In the genomic region with DNA sequence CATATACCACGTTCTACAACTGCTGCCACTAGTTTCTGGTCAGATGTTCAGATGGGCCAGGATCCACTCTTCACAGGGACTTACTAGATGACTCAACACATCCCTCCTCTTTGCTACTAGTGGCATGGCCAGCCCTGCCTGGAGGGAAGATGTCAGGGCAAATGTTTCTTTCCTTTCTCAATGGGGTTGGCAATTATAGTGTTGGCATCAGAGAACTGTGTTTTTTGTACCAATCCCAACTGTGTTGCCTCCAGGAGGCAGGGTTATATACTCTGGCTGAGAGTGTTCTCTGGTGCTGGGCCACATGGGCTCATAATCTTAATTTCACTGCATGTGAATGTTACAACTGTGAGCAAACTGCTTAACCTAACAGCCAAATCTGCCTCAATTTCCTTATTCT, we compare ENCODE assay signal across 23 cellular contexts.
A peak's percentile ranks its signal among the peaks of the same experiment; 100 is the strongest.
DNase-seq lines count a peak whose midpoint lies in the region; ATAC-seq and TF ChIP-seq lines count a peak whose summit lies in the region.
"Had no signal": no experiment of that assay in that cellular context is flagged by ENCODE, and none has a peak within 500 bp of the region (broad histone marks: within the 10 kb centered on the region; RNA-seq: fewer than 3 reads in every experiment).

No MANE protein-coding gene starts in this region.

- H3K4me1 Mint-ChIP-seq in H9: peaks cover 6 to 7% of the 10 kb centered on the region in 2 experiments

- H3K36me3 ChIP-seq in OCI-LY1 (ENCODE audit: insufficient read depth, low read length) (no peaks in the 10 kb centered on the region), mammary epithelial cell (ENCODE audit: insufficient read depth, low read length) (no peaks in the 10 kb centered on the region)
- H3K36me3 ChIP-seq: BLaER1 treated with 17β-estradiol and CSF1 and Interleukin-3, amounts not matched to agents 10 nM and 100 nM had no signal

- H4K5ac ChIP-seq in H9 (ENCODE audit: insufficient read length, low read depth, low read length): no peak overlapping the region

- dilution Hi-C loops in mammary epithelial cell (cut with HindIII; ENCODE audit: low sequenced_read_pairs): no loop called here

- no peak overlapping the region for H3T11ph ChIP-seq in H9 (ENCODE audit: low read length)

- H4K8ac ChIP-seq in H9 (replicated peaks; ENCODE audit: insufficient read length, low read depth, low read length): no peak overlapping the region

- no peak overlapping the region for H2BK15ac ChIP-seq in H9 (ENCODE audit: low read depth, low read length)

- H3K27ac ChIP-seq in OCI-LY1 (ENCODE audit: low read depth, low read length, poor library complexity, severe bottlenecking) (no peak overlapping the region), mammary epithelial cell (ENCODE audit: insufficient read depth, low read depth, low read length) (no peak overlapping the region), H9 (ENCODE audit: insufficient read length, low read depth, low read length) (no peak overlapping the region)
- H3K27ac ChIP-seq: BLaER1 treated with 17β-estradiol and CSF1 and Interleukin-3, amounts not matched to agents 10 nM and 100 nM; SK-N-MC had no signal

- no peak overlapping the region for H3K14ac ChIP-seq in H9 (ENCODE audit: insufficient read depth, low read length)

- no peak overlapping the region for H3K18ac ChIP-seq in H9 (ENCODE audit: insufficient read length, low read depth, low read length)

- ATAC-seq in sciatic nerve (peak; percentile 45), GM21528 (IDR thresholded peaks at IDR 0.05; ENCODE audit: low FRiP score, unreplicated experiment) (no peak)
- ATAC-seq: CD8-positive, alpha-beta T cell had no signal

- H2AK5ac ChIP-seq in H9 (ENCODE audit: insufficient read length, low read length): no peak overlapping the region

- H3K27me3 ChIP-seq in OCI-LY1 (ENCODE audit: insufficient read depth, low read length): 0 out of 2 replicates have a peak, but pooled peaks cover 5% of the 10 kb centered on the region
- H3K27me3 ChIP-seq in mammary epithelial cell (ENCODE audit: insufficient read depth, low read length): peaks cover 2% of the 10 kb centered on the region
- H3K27me3 ChIP-seq in H9 (ENCODE audit: insufficient read depth, low read length): no peaks in the 10 kb centered on the region
- H3K27me3 ChIP-seq: BLaER1 treated with 17β-estradiol and CSF1 and Interleukin-3, amounts not matched to agents 10 nM and 100 nM had no signal

- intact Hi-C loops in mammary epithelial cell (cut with micrococcal nuclease): no loop called here
- intact Hi-C loops in sciatic nerve (cut with DNase I): no loop called here

- H3K23ac ChIP-seq in H9 (ENCODE audit: insufficient read length, low read depth, low read length): no peak overlapping the region

- no peaks in the 10 kb centered on the region for H3K23me2 ChIP-seq in H9 (ENCODE audit: insufficient read length, low read depth, low read length, poor library complexity, severe bottlenecking)

- H3K9me2 ChIP-seq in OCI-LY1 (ENCODE audit: low read depth, low read length): no peaks in the 10 kb centered on the region

- H3K56ac ChIP-seq in H9 (ENCODE audit: insufficient read length, low read depth, low read length): no peak overlapping the region

- H4K20me1 ChIP-seq in OCI-LY1 (ENCODE audit: insufficient read depth, low read length): no peaks in the 10 kb centered on the region
- H4K20me1 ChIP-seq in mammary epithelial cell (ENCODE audit: insufficient read depth, low read length): no peaks in the 10 kb centered on the region
- H4K20me1 ChIP-seq in H9 (ENCODE audit: control insufficient read depth, insufficient read depth, insufficient read length): no peaks in the 10 kb centered on the region
- H4K20me1 ChIP-seq: BLaER1 treated with 17β-estradiol and CSF1 and Interleukin-3, amounts not matched to agents 10 nM and 100 nM had no signal

- H2AFZ ChIP-seq in OCI-LY1 (ENCODE audit: low read length): no peak overlapping the region
- peak overlapping the region; percentile 65 for H2AFZ ChIP-seq in mammary epithelial cell (ENCODE audit: low read depth, low read length)
- no peak overlapping the region for H2AFZ ChIP-seq in H9 (ENCODE audit: low read length)

- H3K9me3 Mint-ChIP-seq in H9: no peaks in the 10 kb centered on the region
- H3K9me3 Mint-ChIP-seq: CD8-positive, alpha-beta T cell; HFFc6 had no signal

- H3K4me3 ChIP-seq in HFF-Myc (replicated peaks; ENCODE audit: low read depth, low read length): no peak overlapping the region
- H3K4me3 ChIP-seq in OCI-LY1 (ENCODE audit: low read depth, low read length, poor library complexity, severe bottlenecking): no peak overlapping the region
- no peak overlapping the region for H3K4me3 ChIP-seq in mammary epithelial cell (replicated peaks in 1 of 3; ENCODE audit: insufficient read depth in 1 of 3, low read depth in 2 of 3, low read length in 3 of 3)
- H3K4me3 ChIP-seq: BLaER1 treated with 17β-estradiol and CSF1 and Interleukin-3, amounts not matched to agents 10 nM and 100 nM; SK-N-MC had no signal

- H3K27ac Mint-ChIP-seq in H9: peak overlapping the region in 1 of 3 experiments; percentile 16; a peak in 1 of 7 replicates
- H3K27ac Mint-ChIP-seq: CD8-positive, alpha-beta T cell; HFFc6 had no signal

- H3K9ac ChIP-seq in OCI-LY1 (ENCODE audit: low read length) (no peak overlapping the region), mammary epithelial cell (ENCODE audit: insufficient read depth, low read length) (no peak overlapping the region), H9 (ENCODE audit: extremely low read depth, insufficient read length, low read length) (no peak overlapping the region)
- H3K9ac ChIP-seq: BLaER1 treated with 17β-estradiol and CSF1 and Interleukin-3, amounts not matched to agents 10 nM and 100 nM had no signal

- in situ Hi-C loops in mammary epithelial cell (cut with MboI; ENCODE audit: low sequenced_read_pairs in 2 of 2): no loop called here

- H3K79me2 ChIP-seq in OCI-LY1 (ENCODE audit: insufficient read depth, low read length): no peaks in the 10 kb centered on the region
- no peaks in the 10 kb centered on the region for H3K79me2 ChIP-seq in mammary epithelial cell (ENCODE audit: insufficient read depth, low read length)
- H3K79me2 ChIP-seq in H9 (ENCODE audit: insufficient read depth, low read length): no peaks in the 10 kb centered on the region

- H3K4me1 ChIP-seq in OCI-LY1 (ENCODE audit: insufficient read depth, low read length, severe bottlenecking): no peaks in the 10 kb centered on the region
- H3K4me1 ChIP-seq in mammary epithelial cell (ENCODE audit: insufficient read depth, low read length): peaks cover 9% of the 10 kb centered on the region
- no peaks in the 10 kb centered on the region; the same call in 1 of the 2 replicates for H3K4me1 ChIP-seq in H9 (ENCODE audit: insufficient read depth, low read length)
- H3K4me1 ChIP-seq: BLaER1 treated with 17β-estradiol and CSF1 and Interleukin-3, amounts not matched to agents 10 nM and 100 nM had no signal

- H3K79me1 ChIP-seq in H9 (ENCODE audit: insufficient read depth, low read depth, low read length, poor library complexity, severe bottlenecking): no peaks in the 10 kb centered on the region

- H2BK12ac ChIP-seq in H9 (ENCODE audit: insufficient read length, low read depth, low read length): no peak overlapping the region

- H2BK5ac ChIP-seq in H9 (ENCODE audit: insufficient read length, low read length): no peak overlapping the region

- no peak overlapping the region for H2BK120ac ChIP-seq in H9 (ENCODE audit: low read depth, low read length, poor library complexity, severe bottlenecking)

- H3K4me2 ChIP-seq in OCI-LY1 (ENCODE audit: low read length) (no peak overlapping the region), mammary epithelial cell (ENCODE audit: insufficient read depth, low read depth, low read length) (no peak overlapping the region), H9 (ENCODE audit: insufficient read depth, insufficient read length, low read length) (no peak overlapping the region)
- H3K4me2 ChIP-seq: BLaER1 treated with 17β-estradiol and CSF1 and Interleukin-3, amounts not matched to agents 10 nM and 100 nM had no signal

- H3K36me3 Mint-ChIP-seq in H9 (ENCODE audit: insufficient read depth in 1 of 3, low read depth in 3 of 3): no peaks in the 10 kb centered on the region
- H3K36me3 Mint-ChIP-seq: CD8-positive, alpha-beta T cell had no signal

- H3K9me3 ChIP-seq in OCI-LY1 (ENCODE audit: low read length): no peaks in the 10 kb centered on the region
- no peaks in the 10 kb centered on the region for H3K9me3 ChIP-seq in mammary epithelial cell (replicated peaks; ENCODE audit: insufficient read depth, low read length)
- no peaks in the 10 kb centered on the region for H3K9me3 ChIP-seq in H9 (ENCODE audit: control insufficient read depth, low read depth, low read length)
- H3K9me3 ChIP-seq: BLaER1 treated with 17β-estradiol and CSF1 and Interleukin-3, amounts not matched to agents 10 nM and 100 nM had no signal

- no peak for TF ChIP-seq CTCF in HFF-Myc (IDR thresholded peaks at IDR 0.05; ENCODE audit: low read depth, low read length, missing control alignments)
- peak; percentile 27; the same call in 1 of the 2 replicates for TF ChIP-seq CTCF in OCI-LY1 (IDR thresholded peaks at IDR 0.05; ENCODE audit: low read length)
- peak in 1 of 2 donors; percentile 4 for TF ChIP-seq CTCF in mammary epithelial cell (conservative IDR thresholded peaks at IDR 0.05 in 1 of 2, IDR thresholded peaks at IDR 0.05 in 1 of 2; ENCODE audit: extremely low read depth in 1 of 2, insufficient read depth in 1 of 2, low read depth in 1 of 2, low read length in 2 of 2)
- no peak for TF ChIP-seq CTCF in H9 (conservative IDR thresholded peaks at IDR 0.05)

- H4K91ac ChIP-seq in H9 (ENCODE audit: insufficient read length, low read depth, low read length): no peak overlapping the region

- no TSS peak for BruUV-seq in mammary epithelial cell (replicated peaks; lab: Mats Ljungman, UMichigan)

- no peaks in the 10 kb centered on the region for H3K27me3 Mint-ChIP-seq in H9 (ENCODE audit: low read depth)

- H3K4ac ChIP-seq in H9 (ENCODE audit: low read depth, low read length): no peak overlapping the region

- H3K4me3 Mint-ChIP-seq in H9: no peak overlapping the region
- H3K4me3 Mint-ChIP-seq: CD8-positive, alpha-beta T cell; HFFc6 had no signal

- CTCF ChIA-PET in mammary epithelial cell (lab: Charles Lee; ENCODE audit: low non-redundant PET): no interaction called here

- no peak overlapping the region for H2BK20ac ChIP-seq in H9 (ENCODE audit: low read depth, low read length, poor library complexity, severe bottlenecking)

- no peaks in the 10 kb centered on the region for H3F3A ChIP-seq in OCI-LY1 (ENCODE audit: insufficient read depth, low read length)

- no CpG with 5 or more reads among the region's 1 CpG for WGBS in mammary epithelial cell (ENCODE audit: low coverage, missing lambda C conversion rate)
- WGBS in H9 (ENCODE audit: extremely low coverage, insufficient read length, low lambda C conversion rate): no CpG with 5 or more reads among the region's 1 CpG

- DNase-seq in HFF-Myc (ENCODE audit: extremely low read depth, low read depth) (peak; percentile 5), mammary epithelial cell (peak; percentile 18), sciatic nerve (ENCODE audit: low spot score) (no peak), AML-193 (lab: John Stamatoyannopoulos, UW) (no peak), H9 (no peak)
- DNase-seq: Calu3; CD8-positive, alpha-beta T cell; DMS153; GOT3; HFFc6; Kasumi-1; NCI-H1105; NCI-H146; NCI-H2029; NCI-H226; NCI-H510A treated with DMSO at 0.1 percent for 48 hours; NCI-H82; SHP77; SW 1271 had no signal

Comparison
In these comparisons a context has a peak if more than half of its experiments do, and no peak if none do; other contexts are left out.
1. DNase-seq: peak in HFF-Myc (single experiment) and mammary epithelial cell (single experiment); none in sciatic nerve (single experiment), AML-193 (0 of 2) and H9 (single experiment).